Comparison of ENCODE assay signal across 24 cellular contexts in the genomic region with DNA sequence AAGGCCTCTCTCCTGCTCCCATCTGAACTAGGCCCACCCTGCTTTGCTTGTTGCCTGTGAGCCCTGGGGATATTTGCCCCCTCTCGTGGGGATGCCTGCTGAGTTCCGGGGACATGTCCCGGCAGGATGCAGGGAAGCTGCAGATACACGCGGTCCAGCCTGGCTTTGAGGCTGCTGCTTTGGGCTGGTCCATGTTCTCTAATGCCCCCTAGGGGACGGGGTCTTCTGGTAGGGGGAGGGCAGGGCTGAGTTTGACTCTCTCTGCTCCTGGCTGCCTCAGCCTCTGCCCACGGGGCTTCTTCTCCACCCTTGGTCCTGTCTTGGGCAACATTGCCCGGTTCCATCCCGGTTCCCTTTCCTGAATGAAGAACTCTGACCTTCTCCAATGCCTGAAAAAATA.
"Had no signal": no experiment of that assay in that cellular context is flagged by ENCODE, and none has a peak within 500 bp of the region (broad histone marks: within the 10 kb centered on the region; RNA-seq: fewer than 3 reads in every experiment).

No MANE protein-coding gene starts in this region.

- H3K9me3 ChIP-seq: neutrophil, ovary, psoas muscle, right atrium auricular region, tibial nerve had no signal

- H3K27ac ChIP-seq: neutrophil, ovary, psoas muscle, right atrium auricular region, tibial nerve had no signal

- H3K36me3 ChIP-seq: neutrophil, ovary, right atrium auricular region, tibial nerve had no signal

- H3K27me3 ChIP-seq: neutrophil, ovary, right atrium auricular region, tibial nerve had no signal

- H3K36me3 Mint-ChIP-seq: activated CD8-positive, alpha-beta memory T cell treated with anti-CD3 and anti-CD28 coated beads, Interleukin-2, amount 10 ng/mL, durations not matched to agents 7 days and 5 days; activated naive CD4-positive, alpha-beta T cell treated with anti-CD3 and anti-CD28 coated beads, Interleukin-2, amount 50 U/mL, for 24 hours; brain; natural killer cell had no signal

- DNase-seq: activated CD4-positive, alpha-beta T cell treated with anti-CD3 and anti-CD28 coated beads, Interleukin-2, amount 10 ng/mL, durations not matched to agents 7 days and 5 days; activated CD4-positive, CD25-positive, alpha-beta regulatory T cell treated with anti-CD3 and anti-CD28 coated beads, Interleukin-2, amount 50 U/mL, for 72 hours; activated CD8-positive, alpha-beta memory T cell treated with anti-CD3 and anti-CD28 coated beads, Interleukin-2, amount 10 ng/mL, durations not matched to agents 7 days and 5 days; activated CD8-positive, alpha-beta T cell treated with anti-CD3 and anti-CD28 coated beads for 36 hours; activated gamma-delta T cell treated with Interleukin-2 at 50 U/mL for 16 hours; activated T-cell treated with anti-CD3 and anti-CD28 coated beads for 4 hours; anterior cingulate cortex; erythroblast; foreskin fibroblast; left ventricle myocardium superior; mammary epithelial cell; midbrain; natural killer cell; ovary; psoas muscle; stimulated activated CD4-positive, alpha-beta T cell treated with anti-CD3 and anti-CD28 coated beads, Interleukin-12 subunit alpha, Interleukin-12 subunit beta, amount 100 ng/mL, for 4 hours; stimulated activated CD4-positive, alpha-beta T cell treated with anti-CD3 and anti-CD28 coated beads, Interleukin-4, amount 100 ng/mL, for 4 hours; stimulated activated naive CD8-positive, alpha-beta T cell treated with anti-CD3 and anti-CD28 coated beads, Interleukin-15, amount 100 ng/mL, for 72 hours had no signal

- H3K27me3 Mint-ChIP-seq: activated CD8-positive, alpha-beta memory T cell treated with anti-CD3 and anti-CD28 coated beads, Interleukin-2, amount 10 ng/mL, durations not matched to agents 7 days and 5 days; activated CD8-positive, alpha-beta T cell treated with anti-CD3 and anti-CD28 coated beads for 36 hours; activated naive CD4-positive, alpha-beta T cell treated with anti-CD3 and anti-CD28 coated beads, Interleukin-2, amount 50 U/mL, for 24 hours; stimulated activated naive CD8-positive, alpha-beta T cell treated with anti-CD3 and anti-CD28 coated beads, Interleukin-15, amount 100 ng/mL, for 72 hours had no signal

- H3K4me1 ChIP-seq: psoas muscle, right atrium auricular region, tibial nerve had no signal

- H3K4me1 Mint-ChIP-seq: activated CD4-positive, alpha-beta T cell treated with anti-CD3 and anti-CD28 coated beads, Interleukin-2, amount 10 ng/mL, durations not matched to agents 7 days and 5 days; activated CD8-positive, alpha-beta memory T cell treated with anti-CD3 and anti-CD28 coated beads, Interleukin-2, amount 10 ng/mL, durations not matched to agents 7 days and 5 days; activated naive CD4-positive, alpha-beta T cell treated with anti-CD3 and anti-CD28 coated beads, Interleukin-2, amount 50 U/mL, for 24 hours; brain; natural killer cell; stimulated activated naive CD8-positive, alpha-beta T cell treated with anti-CD3 and anti-CD28 coated beads, Interleukin-15, amount 100 ng/mL, for 72 hours had no signal

- H3K4me3 ChIP-seq: ovary, psoas muscle, right atrium auricular region, tibial nerve had no signal

- H3K9me3 Mint-ChIP-seq: activated CD4-positive, alpha-beta T cell treated with anti-CD3 and anti-CD28 coated beads, Interleukin-2, amount 10 ng/mL, durations not matched to agents 7 days and 5 days; activated CD8-positive, alpha-beta T cell treated with anti-CD3 and anti-CD28 coated beads for 36 hours; activated naive CD4-positive, alpha-beta T cell treated with anti-CD3 and anti-CD28 coated beads, Interleukin-2, amount 50 U/mL, for 24 hours; activated T-helper 1 cell treated with anti-CD3 and anti-CD28 coated beads, Interleukin-12 subunit alpha, Interleukin-12 subunit beta, Interleukin-2, Interleukin-4 antibody, amounts not matched to agents 30 ng/mL and 10 ng/mL and 1 ng/mL, durations not matched to agents 14 hours and 24 hours and 36 hours; natural killer cell; stimulated activated naive CD8-positive, alpha-beta T cell treated with anti-CD3 and anti-CD28 coated beads, Interleukin-15, amount 100 ng/mL, for 72 hours had no signal

- H3K4me3 Mint-ChIP-seq: activated CD4-positive, alpha-beta T cell treated with anti-CD3 and anti-CD28 coated beads, Interleukin-2, amount 10 ng/mL, durations not matched to agents 7 days and 5 days; activated CD8-positive, alpha-beta memory T cell treated with anti-CD3 and anti-CD28 coated beads, Interleukin-2, amount 10 ng/mL, durations not matched to agents 7 days and 5 days; activated CD8-positive, alpha-beta T cell treated with anti-CD3 and anti-CD28 coated beads for 36 hours; activated naive CD4-positive, alpha-beta T cell treated with anti-CD3 and anti-CD28 coated beads, Interleukin-2, amount 50 U/mL, for 24 hours; activated T-helper 1 cell treated with anti-CD3 and anti-CD28 coated beads, Interleukin-12 subunit alpha, Interleukin-12 subunit beta, Interleukin-2, Interleukin-4 antibody, amounts not matched to agents 30 ng/mL and 10 ng/mL and 1 ng/mL, durations not matched to agents 14 hours and 24 hours and 36 hours; brain; natural killer cell; stimulated activated naive CD8-positive, alpha-beta T cell treated with anti-CD3 and anti-CD28 coated beads, Interleukin-15, amount 100 ng/mL, for 72 hours had no signal

- H3K27ac Mint-ChIP-seq: activated CD4-positive, alpha-beta T cell treated with anti-CD3 and anti-CD28 coated beads, Interleukin-2, amount 10 ng/mL, durations not matched to agents 7 days and 5 days; activated CD8-positive, alpha-beta memory T cell treated with anti-CD3 and anti-CD28 coated beads, Interleukin-2, amount 10 ng/mL, durations not matched to agents 7 days and 5 days; activated CD8-positive, alpha-beta T cell treated with anti-CD3 and anti-CD28 coated beads for 36 hours; activated naive CD4-positive, alpha-beta T cell treated with anti-CD3 and anti-CD28 coated beads, Interleukin-2, amount 50 U/mL, for 24 hours; activated T-helper 1 cell treated with anti-CD3 and anti-CD28 coated beads, Interleukin-12 subunit alpha, Interleukin-12 subunit beta, Interleukin-2, Interleukin-4 antibody, amounts not matched to agents 30 ng/mL and 10 ng/mL and 1 ng/mL, durations not matched to agents 14 hours and 24 hours and 36 hours; brain; natural killer cell; stimulated activated naive CD8-positive, alpha-beta T cell treated with anti-CD3 and anti-CD28 coated beads, Interleukin-15, amount 100 ng/mL, for 72 hours had no signal

- ATAC-seq: activated CD8-positive, alpha-beta memory T cell treated with anti-CD3 and anti-CD28 coated beads, Interleukin-2, amount 10 ng/mL, durations not matched to agents 7 days and 5 days; activated CD8-positive, alpha-beta T cell treated with anti-CD3 and anti-CD28 coated beads for 36 hours; left ventricle myocardium superior; natural killer cell; psoas muscle; stimulated activated naive CD8-positive, alpha-beta T cell treated with anti-CD3 and anti-CD28 coated beads, Interleukin-15, amount 100 ng/mL, for 72 hours had no signal
